9 cellular contexts compared by ENCODE assay signal in the genomic region with DNA sequence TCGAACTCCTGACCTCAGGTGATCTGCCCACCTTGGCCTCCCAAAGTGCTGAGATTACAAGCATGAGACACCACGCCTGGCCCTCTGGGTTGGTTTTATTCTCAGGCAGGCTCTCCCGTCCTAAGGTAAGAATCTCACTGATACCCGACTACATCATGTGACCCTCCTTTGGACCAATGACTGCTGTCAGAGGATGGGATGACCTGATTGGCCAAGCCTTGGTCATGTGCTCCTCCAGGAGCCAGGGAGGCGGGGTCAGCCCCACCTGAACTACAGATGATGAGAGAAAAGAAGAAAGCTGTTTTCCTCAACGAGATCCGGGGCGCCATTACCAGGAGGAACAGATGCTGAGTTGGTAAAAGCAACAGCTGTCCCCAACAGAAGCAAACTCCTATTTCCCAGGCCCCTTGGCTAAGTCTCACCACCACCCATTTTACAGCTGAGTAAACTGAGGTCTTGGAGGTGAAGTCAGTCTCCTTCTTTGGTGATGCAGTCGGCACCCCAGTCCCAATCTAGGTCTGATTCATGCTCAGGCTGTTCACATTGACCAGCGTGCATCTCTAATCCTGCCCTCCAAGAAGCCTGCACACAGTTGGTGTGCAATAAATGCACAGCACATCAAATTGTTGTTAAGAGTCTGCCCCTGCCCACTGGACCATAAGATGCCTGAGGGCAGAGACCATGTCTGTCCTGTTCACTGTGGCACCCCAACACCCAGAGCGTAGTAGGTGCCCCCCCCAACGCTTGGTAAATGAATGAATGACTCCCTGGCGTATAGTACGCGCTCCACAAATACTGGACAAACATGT.
A peak's percentile ranks its signal among the peaks of the same experiment; 100 is the strongest.
DNase-seq lines count a peak whose midpoint lies in the region; ATAC-seq and TF ChIP-seq lines count a peak whose summit lies in the region.
"Had no signal": no experiment of that assay in that cellular context is flagged by ENCODE, and none has a peak within 500 bp of the region (broad histone marks: within the 10 kb centered on the region; RNA-seq: fewer than 3 reads in every experiment).

No MANE protein-coding gene starts in this region.

- H3K36me3 Mint-ChIP-seq in MCF 10A (ENCODE audit: insufficient read depth, unreplicated experiment) = no peaks in the 10 kb centered on the region

- TF ChIP-seq CTCF in breast epithelium (IDR thresholded peaks at IDR 0.05) (no peak), MCF 10A (IDR thresholded peaks at IDR 0.05; ENCODE audit: unreplicated experiment) (no peak), tibial artery (IDR thresholded peaks at IDR 0.05) (no peak)

- DNase-seq in breast epithelium (ENCODE audit: low spot score in 2 of 2) (no peak), MCF 10A (ENCODE audit: unreplicated experiment) (no peak), NCI-H69 (lab: John Stamatoyannopoulos, UW) (peak; percentile 61), left ventricle myocardium superior (peak; percentile 47), tibial artery (no peak), NCI-H1092 (lab: John Stamatoyannopoulos, UW) (no peak)

- H3K4me1 ChIP-seq in breast epithelium (peaks cover 17 to 37% of the 10 kb centered on the region in 2 donors), tibial artery (peaks cover 0 to 37% (median 23%) of the 10 kb centered on the region in 4 donors)

- H3K4me1 Mint-ChIP-seq in MCF 10A (ENCODE audit: insufficient read depth, unreplicated experiment) = peaks cover 41% of the 10 kb centered on the region

- H3K4me3 Mint-ChIP-seq in MCF 10A (ENCODE audit: unreplicated experiment) = no peak overlapping the region

- intact Hi-C loops in breast epithelium (cut with DNase I; ENCODE audit: low total_unique reads) = no loop called here
- intact Hi-C loops in MCF 10A (cut with micrococcal nuclease) = loop anchor here (5.0 kb wide), 3 partner anchors 63 to 233 kb away; a partner anchor contains a TSS
- intact Hi-C loops in left ventricle myocardium superior (cut with micrococcal nuclease) = no loop called here
- intact Hi-C loops in tibial artery (cut with DNase I; ENCODE audit: low total_unique reads) = no loop called here

- peak overlapping the region; percentile 87 to 91 for H3K27ac ChIP-seq in breast epithelium
- peak overlapping the region; percentile 76 to 81 for H3K27ac ChIP-seq in tibial artery
- H3K27ac ChIP-seq: KMS-11 had no signal

- CTCF ChIA-PET in MCF 10A (lab: Yijun Ruan, JAX) = interaction anchor here (1.2 to 1.4 kb wide), 2 partner anchors 20 to 27 kb away, joined by 4 read pairs; no protein-coding TSS in a partner anchor

- H3K9me3 ChIP-seq in breast epithelium (no peaks in the 10 kb centered on the region), tibial artery (peaks cover 0 to under 1% (median 0%) of the 10 kb centered on the region in 3 donors)

- no peak overlapping the region for H3K4me3 ChIP-seq in breast epithelium
- H3K4me3 ChIP-seq in tibial artery = no peak overlapping the region

- TF ChIP-seq POLR2A in breast epithelium (IDR thresholded peaks at IDR 0.05) = no peak

- no peaks in the 10 kb centered on the region for H3K27me3 Mint-ChIP-seq in MCF 10A (ENCODE audit: insufficient read depth, unreplicated experiment)

- ATAC-seq in left ventricle myocardium superior (no peak), GM18511 (IDR thresholded peaks at IDR 0.05; ENCODE audit: unreplicated experiment) (no peak), HG03520 (IDR thresholded peaks at IDR 0.05; ENCODE audit: unreplicated experiment) (no peak)

- POLR2A ChIA-PET in MCF 10A (lab: Yijun Ruan, JAX) = interaction anchor here (0.6 to 2.8 kb wide), 3 partner anchors 11 to 179 kb away, joined by 3 to 16 read pairs (median 3); no protein-coding TSS in a partner anchor

- no TSS peak for BruUV-seq in MCF 10A (replicated peaks; lab: Mats Ljungman, UMichigan)

- no peak overlapping the region for H3K27ac Mint-ChIP-seq in MCF 10A (ENCODE audit: low read depth, unreplicated experiment)

- no peaks in the 10 kb centered on the region for H3K36me3 ChIP-seq in breast epithelium
- no peaks in the 10 kb centered on the region for H3K36me3 ChIP-seq in tibial artery

- H3K27me3 ChIP-seq in breast epithelium (no peaks in the 10 kb centered on the region), tibial artery (no peaks in the 10 kb centered on the region)

- no peaks in the 10 kb centered on the region for H3K9me3 Mint-ChIP-seq in MCF 10A (ENCODE audit: unreplicated experiment)

Comparison
In these comparisons a context has a peak if more than half of its experiments do, and no peak if none do; other contexts are left out.
1. DNase-seq: peak in NCI-H69 (single experiment) and left ventricle myocardium superior (single experiment); none in breast epithelium (0 of 2), MCF 10A (single experiment), tibial artery (0 of 2) and NCI-H1092 (single experiment).